ENCODE assay signal across 1 cellular context in the genomic region with DNA sequence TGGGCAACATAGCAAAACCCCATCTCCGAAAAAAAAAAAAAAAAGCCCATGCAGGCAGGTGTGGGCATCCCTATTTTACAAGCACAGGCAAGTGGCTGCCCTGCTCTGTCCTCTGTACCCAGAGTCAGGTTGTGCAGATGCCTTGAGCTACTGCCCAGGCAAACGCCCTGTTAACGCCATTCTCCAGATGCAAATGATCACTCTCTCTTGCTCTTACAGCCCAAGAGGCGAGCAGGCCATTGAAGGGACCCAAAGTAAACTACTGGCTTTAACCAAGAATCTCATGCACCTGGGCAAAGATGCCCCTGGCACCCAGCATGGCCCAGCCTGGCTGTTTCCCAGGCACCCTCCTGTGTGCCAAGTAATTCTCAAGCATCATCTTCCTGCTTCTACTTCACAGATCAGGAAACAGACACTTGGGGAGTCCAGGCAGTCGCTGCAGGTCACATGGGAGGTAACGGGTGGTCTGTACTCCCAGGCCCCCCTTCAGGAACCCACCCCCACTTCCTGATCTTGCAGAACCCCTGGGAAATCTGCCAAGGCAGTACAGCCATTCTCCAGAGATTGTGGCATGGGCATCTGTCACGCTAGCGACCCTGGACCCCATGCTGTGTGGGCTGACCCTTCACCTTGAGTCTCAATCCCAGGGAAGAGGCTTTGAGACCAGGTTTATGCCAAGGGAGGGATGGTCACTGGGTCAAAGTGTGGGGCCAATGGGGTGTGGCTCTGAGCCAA.
TF ChIP-seq lines count a peak whose summit lies in the region.

No MANE protein-coding gene starts in this region.

TF ChIP-seq in A549, 52 proteins besides CTCF, POLR2A, EP300 and RAD21:
- TF ChIP-seq, protein P1, sequence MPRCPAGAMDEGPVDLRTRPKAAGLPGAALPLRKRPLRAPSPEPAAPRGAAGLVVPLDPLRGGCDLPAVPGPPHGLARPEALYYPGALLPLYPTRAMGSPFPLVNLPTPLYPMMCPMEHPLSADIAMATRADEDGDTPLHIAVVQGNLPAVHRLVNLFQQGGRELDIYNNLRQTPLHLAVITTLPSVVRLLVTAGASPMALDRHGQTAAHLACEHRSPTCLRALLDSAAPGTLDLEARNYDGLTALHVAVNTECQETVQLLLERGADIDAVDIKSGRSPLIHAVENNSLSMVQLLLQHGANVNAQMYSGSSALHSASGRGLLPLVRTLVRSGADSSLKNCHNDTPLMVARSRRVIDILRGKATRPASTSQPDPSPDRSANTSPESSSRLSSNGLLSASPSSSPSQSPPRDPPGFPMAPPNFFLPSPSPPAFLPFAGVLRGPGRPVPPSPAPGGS (IDR thresholded peaks at IDR 0.05): no peak
- TF ChIP-seq NFE2L2 (conservative IDR thresholded peaks at IDR 0.05; ENCODE audit: low read length): no peak
- no peak for TF ChIP-seq GATA3 (IDR thresholded peaks at IDR 0.05; ENCODE audit: borderline replicate concordance)
- no peak for TF ChIP-seq FOSB (CRISPR knock-in tag; IDR thresholded peaks at IDR 0.05)
